ENCODE assay signal across 20 cellular contexts in the genomic region with DNA sequence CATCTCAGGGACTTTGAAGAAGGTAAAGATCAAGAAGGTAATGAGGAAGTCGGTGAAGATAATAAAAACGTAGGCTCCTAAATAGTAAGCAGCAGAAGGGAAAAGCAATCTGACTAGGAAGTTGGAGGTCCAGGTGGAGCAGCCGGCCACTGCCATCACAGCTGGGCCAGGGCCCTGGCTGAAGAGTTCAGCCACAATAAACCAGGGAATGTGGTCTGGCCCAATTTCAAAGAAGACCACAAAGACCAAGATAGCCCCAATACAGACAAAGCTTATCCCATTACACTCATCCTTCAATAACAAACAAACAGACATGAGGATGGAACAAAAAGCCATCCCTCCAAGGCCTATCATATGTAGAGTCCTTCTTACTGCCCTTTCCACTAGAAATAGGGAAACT.
"Had no signal": no experiment of that assay in that cellular context is flagged by ENCODE, and none has a peak within 500 bp of the region (broad histone marks: within the 10 kb centered on the region; RNA-seq: fewer than 3 reads in every experiment).

No MANE protein-coding gene starts in this region.

- H3K27me3 ChIP-seq: brain microvascular endothelial cell had no signal

- ATAC-seq: activated CD4-positive, CD25-positive, alpha-beta regulatory T cell treated with anti-CD3 and anti-CD28 coated beads, Interleukin-2, amount 50 U/mL, for 24 hours; activated CD8-positive, alpha-beta T cell treated with anti-CD3 and anti-CD28 coated beads for 36 hours; activated T-cell treated with anti-CD3 and anti-CD28 coated beads, Interleukin-2, amount 50 U/mL, for 72 hours; Panc1 had no signal

- H3K36me3 ChIP-seq: brain microvascular endothelial cell had no signal

- DNase-seq: activated CD4-positive, alpha-beta T cell treated with anti-CD3 and anti-CD28 coated beads for 4 hours; activated CD8-positive, alpha-beta memory T cell treated with anti-CD3 and anti-CD28 coated beads, Interleukin-2, amount 50 U/mL, for 4 hours; activated CD8-positive, alpha-beta T cell treated with anti-CD3 and anti-CD28 coated beads for 36 hours; activated gamma-delta T cell treated with Interleukin-2 at 50 U/mL for 16 hours; activated naive CD4-positive, alpha-beta T cell treated with anti-CD3 and anti-CD28 coated beads, Interleukin-2, amount 10 ng/mL, durations not matched to agents 7 days and 5 days; activated naive CD8-positive, alpha-beta T cell treated with anti-CD3 and anti-CD28 coated beads for 36 hours; activated T-cell treated with anti-CD3 and anti-CD28 coated beads, Interleukin-2, amount 50 U/mL, for 72 hours; brain microvascular endothelial cell; MM.1S; NCI-H1105; NCI-H1436; NCI-H1694 treated with DMSO at 0.1 percent for 48 hours; NCI-H2029 treated with DMSO at 0.1 percent for 48 hours; NCI-H345; NCI-H510A; NK-92 treated with Interleukin-12 subunit alpha and Interleukin-12 subunit beta, amount 100 ng/mL, for 24 hours; OCI-M1; SHP77 had no signal

- H3K27ac ChIP-seq: brain microvascular endothelial cell had no signal
